Comparison of ENCODE assay signal across 13 cellular contexts in genomic region chr20:59177266-59178250, GRCh38. TPM values are rescaled to one million over a fixed set of nuclear protein-coding genes. Genes with fewer than 3 reads are reported as not detected.
DNase-seq lines count a peak whose midpoint lies in the region; ATAC-seq and TF ChIP-seq lines count a peak whose summit lies in the region.
"Had no signal": no experiment of that assay in that cellular context is flagged by ENCODE, and none has a peak within 500 bp of the region (broad histone marks: within the 10 kb centered on the region; RNA-seq: fewer than 3 reads in every experiment).

No MANE protein-coding gene starts in this region.

- H4K20me1 ChIP-seq in BLaER1, result no peaks in the 10 kb centered on the region

- peak overlapping the region; percentile 63 for H3K4me3 Mint-ChIP-seq in activated CD4-positive, alpha-beta T cell treated with anti-CD3 and anti-CD28 coated beads, Interleukin-2, amount 10 ng/mL, durations not matched to agents 24 days and 14 days
- peak overlapping the region; percentile 82 to 84 for H3K4me3 Mint-ChIP-seq in effector memory CD8-positive, alpha-beta T cell
- H3K4me3 Mint-ChIP-seq in chondrocyte (ENCODE audit: unreplicated experiment), result no peak overlapping the region

- H3K36me3 ChIP-seq in BLaER1 (no peaks in the 10 kb centered on the region), brain microvascular endothelial cell (replicated peaks) (no peaks in the 10 kb centered on the region)
- H3K36me3 ChIP-seq: esophagus squamous epithelium, pancreas, suprapubic skin had no signal

- H3K36me3 Mint-ChIP-seq in activated CD4-positive, alpha-beta T cell treated with anti-CD3 and anti-CD28 coated beads, Interleukin-2, amount 10 ng/mL, durations not matched to agents 24 days and 14 days (ENCODE audit: low read depth), result peaks cover 40% of the 10 kb centered on the region
- H3K36me3 Mint-ChIP-seq in effector memory CD8-positive, alpha-beta T cell (ENCODE audit: insufficient read depth), result peaks cover 41% of the 10 kb centered on the region
- H3K36me3 Mint-ChIP-seq in chondrocyte (ENCODE audit: low read depth), result no peaks in the 10 kb centered on the region

- peak; percentile 85 for ATAC-seq in GM18498 (IDR thresholded peaks at IDR 0.05; ENCODE audit: unreplicated experiment)
- peak; percentile 86 for ATAC-seq in effector memory CD8-positive, alpha-beta T cell (replicated peaks)
- ATAC-seq: pancreas, PC-3 had no signal

- H3K27ac Mint-ChIP-seq in activated CD4-positive, alpha-beta T cell treated with anti-CD3 and anti-CD28 coated beads, Interleukin-2, amount 10 ng/mL, durations not matched to agents 24 days and 14 days, result peak overlapping the region; percentile 95
- H3K27ac Mint-ChIP-seq in effector memory CD8-positive, alpha-beta T cell, result peak overlapping the region; percentile 95 to 97
- no peak overlapping the region for H3K27ac Mint-ChIP-seq in chondrocyte (ENCODE audit: unreplicated experiment)

- H3K4me2 ChIP-seq in BLaER1, result peak overlapping the region; percentile 42

- H3K9me3 ChIP-seq in BLaER1, result peaks cover 10% of the 10 kb centered on the region; the same call in 1 of the 2 replicates
- H3K9me3 ChIP-seq: esophagus squamous epithelium, pancreas, suprapubic skin had no signal

- peaks cover 1% of the 10 kb centered on the region for H3K27me3 Mint-ChIP-seq in activated CD4-positive, alpha-beta T cell treated with anti-CD3 and anti-CD28 coated beads, Interleukin-2, amount 10 ng/mL, durations not matched to agents 24 days and 14 days
- no peaks in the 10 kb centered on the region for H3K27me3 Mint-ChIP-seq in effector memory CD8-positive, alpha-beta T cell
- H3K27me3 Mint-ChIP-seq in chondrocyte (ENCODE audit: low read depth), result peaks cover 11% of the 10 kb centered on the region

- in situ Hi-C loops in brain microvascular endothelial cell (cut with HindIII; ENCODE audit: low pct_ligation_motif_present, low sequenced_read_pairs), result no loop called here

- intact Hi-C loops in activated CD4-positive, alpha-beta T cell treated with anti-CD3 and anti-CD28 coated beads, Interleukin-2, amount 10 ng/mL, durations not matched to agents 24 days and 14 days (cut with micrococcal nuclease), result loop anchor here (1.0 to 2.0 kb wide), 4 partner anchors 11 to 55 kb away; partner anchors contain the start of gene ZNF831
- intact Hi-C loops in posterior cingulate gyrus (cut with DNase I), result no loop called here

- peaks cover 11% of the 10 kb centered on the region for H3K9me3 Mint-ChIP-seq in activated CD4-positive, alpha-beta T cell treated with anti-CD3 and anti-CD28 coated beads, Interleukin-2, amount 10 ng/mL, durations not matched to agents 24 days and 14 days
- H3K9me3 Mint-ChIP-seq in effector memory CD8-positive, alpha-beta T cell, result no peaks in the 10 kb centered on the region
- peaks cover 11% of the 10 kb centered on the region for H3K9me3 Mint-ChIP-seq in chondrocyte (ENCODE audit: low read depth)

- H3K27me3 ChIP-seq in BLaER1 (no peaks in the 10 kb centered on the region), brain microvascular endothelial cell (replicated peaks) (no peaks in the 10 kb centered on the region)
- H3K27me3 ChIP-seq: esophagus squamous epithelium, pancreas had no signal

- H3K4me1 ChIP-seq in BLaER1, result peaks cover 25% of the 10 kb centered on the region
- H3K4me1 ChIP-seq: pancreas had no signal

- TF ChIP-seq CTCF in brain microvascular endothelial cell (IDR thresholded peaks at IDR 0.05; ENCODE audit: low read depth, low read length, missing control alignments), result no peak
- no peak for TF ChIP-seq CTCF in chondrocyte (IDR thresholded peaks at IDR 0.05)

- peaks cover 60% of the 10 kb centered on the region for H3K4me1 Mint-ChIP-seq in activated CD4-positive, alpha-beta T cell treated with anti-CD3 and anti-CD28 coated beads, Interleukin-2, amount 10 ng/mL, durations not matched to agents 24 days and 14 days
- peaks cover 68 to 83% of the 10 kb centered on the region in 2 donors for H3K4me1 Mint-ChIP-seq in effector memory CD8-positive, alpha-beta T cell (ENCODE audit: low read depth in 2 of 2)
- H3K4me1 Mint-ChIP-seq in chondrocyte (ENCODE audit: low read depth), result no peaks in the 10 kb centered on the region

- H3K27ac ChIP-seq in BLaER1 (no peak overlapping the region), brain microvascular endothelial cell (no peak overlapping the region)
- H3K27ac ChIP-seq: pancreas, suprapubic skin had no signal

- DNase-seq in activated CD4-positive, alpha-beta T cell treated with anti-CD3 and anti-CD28 coated beads, Interleukin-2, amount 10 ng/mL, durations not matched to agents 24 days and 14 days, result peak; percentile 83
- peak; percentile 33 to 42 (median 41) for DNase-seq in effector memory CD8-positive, alpha-beta T cell
- DNase-seq in brain microvascular endothelial cell, result no peak
- no peak for DNase-seq in posterior cingulate gyrus
- DNase-seq in chondrocyte (ENCODE audit: low spot score), result no peak
- no peak for DNase-seq in NCI-H1417 (lab: John Stamatoyannopoulos, UW)
- DNase-seq: esophagus squamous epithelium, NCI-H226, pancreas, PC-3 had no signal

- no peak overlapping the region for H3K9ac ChIP-seq in BLaER1

- H3K4me3 ChIP-seq in BLaER1 (no peak overlapping the region), brain microvascular endothelial cell (ENCODE audit: low read depth, low read length) (no peak overlapping the region)
- H3K4me3 ChIP-seq: esophagus squamous epithelium, pancreas, suprapubic skin had no signal

RNA-seq across cellular contexts. Expression of gene ZNF831, which starts 13.9 kb away (rescaled TPM):
- total RNA-seq in activated CD4-positive, alpha-beta T cell treated with anti-CD3 and anti-CD28 coated beads, Interleukin-2, amount 10 ng/mL, durations not matched to agents 24 days and 14 days, result 3.1 and 3.4 TPM in 2 replicates
- total RNA-seq in chondrocyte, result not detected in 3 replicates
- total RNA-seq: PC-3 had no signal

Comparison
In these comparisons a context has a peak if more than half of its experiments do, and no peak if none do; other contexts are left out.
1. DNase-seq: peak in activated CD4-positive, alpha-beta T cell treated with anti-CD3 and anti-CD28 coated beads, Interleukin-2, amount 10 ng/mL, durations not matched to agents 24 days and 14 days (single experiment) and effector memory CD8-positive, alpha-beta T cell (3 of 3); none in brain microvascular endothelial cell (single experiment), posterior cingulate gyrus (0 of 10), chondrocyte (single experiment) and NCI-H1417 (0 of 3).